Comparison of ENCODE assay signal across 15 cellular contexts in genomic region chr6:44404022-44404714, GRCh38. TPM values are rescaled to one million over a fixed set of nuclear protein-coding genes. Genes with fewer than 3 reads are reported as not detected.
DNase-seq lines count a peak whose midpoint lies in the region; ATAC-seq, FAIRE-seq and TF ChIP-seq lines count a peak whose summit lies in the region.
"Had no signal": no experiment of that assay in that cellular context is flagged by ENCODE, and none has a peak within 500 bp of the region (broad histone marks: within the 10 kb centered on the region; RNA-seq: fewer than 3 reads in every experiment).

No MANE protein-coding gene starts in this region.

- CTCF ChIA-PET in HepG2 (lab: Yijun Ruan, JAX; ENCODE audit: low intra/inter-chr PET ratio, low total read pairs), result no interaction called here

- H3K27ac ChIP-seq in HepG2 (ENCODE audit: extremely low read length, insufficient read depth, low read length), result peak overlapping the region; percentile 34
- no peak overlapping the region for H3K27ac ChIP-seq in right lobe of liver
- peak overlapping the region in 3 of 5 donors; percentile 13 to 44 (median 14) for H3K27ac ChIP-seq in adrenal gland
- H3K27ac ChIP-seq: 22Rv1, GM23248 had no signal

- peaks cover 25 to 76% of the 10 kb centered on the region in 2 experiments for H3K36me3 ChIP-seq in HepG2 (replicated peaks in 1 of 2; ENCODE audit: control insufficient read depth in 1 of 2, insufficient read depth in 2 of 2, low read length in 2 of 2)
- peaks cover 8 to 63% (median 38%) of the 10 kb centered on the region in 4 donors for H3K36me3 ChIP-seq in right lobe of liver
- H3K36me3 ChIP-seq in adrenal gland (replicated peaks in 1 of 2), result peaks cover 0 to 55% of the 10 kb centered on the region in 2 donors

- intact Hi-C loops in HepG2 (cut with micrococcal nuclease; ENCODE audit: unreplicated experiment) (no loop called here), right lobe of liver (cut with DNase I) (no loop called here), adrenal gland (cut with DNase I) (no loop called here)

- peaks cover under 1% of the 10 kb centered on the region; the same call in 1 of the 2 replicates for H4K20me1 ChIP-seq in HepG2 (ENCODE audit: insufficient read depth, low read length)

- DNase-seq in HepG2 (ENCODE audit: low spot score), result no peak
- DNase-seq in right lobe of liver, result no peak
- DNase-seq in adrenal gland, result no peak
- DNase-seq in fibroblast of villous mesenchyme (ENCODE audit: low read depth), result peak; percentile 43
- DNase-seq in SHP77 (lab: John Stamatoyannopoulos, UW), result no peak
- DNase-seq in NCI-H510A treated with DMSO at 0.1 percent for 48 hours (lab: John Stamatoyannopoulos, UW), result no peak
- DNase-seq in activated CD4-positive, alpha-beta T cell treated with anti-CD3 and anti-CD28 coated beads, Interleukin-2, amount 50 U/mL, for 48 hours, result no peak
- DNase-seq: CD8-positive, alpha-beta T cell; COR-L47; DMS153; GM23248 had no signal

- TF ChIP-seq RAD21 in HepG2 (CRISPR knock-in tag; IDR thresholded peaks at IDR 0.05), result no peak

- H3K4me1 ChIP-seq in HepG2 (ENCODE audit: insufficient read depth, low read length) (peaks cover 15% of the 10 kb centered on the region), right lobe of liver (peaks cover 0 to 26% (median 2%) of the 10 kb centered on the region in 4 donors), adrenal gland (replicated peaks in 1 of 2) (peaks cover 12 to 31% of the 10 kb centered on the region in 2 donors)

- no peak for TF ChIP-seq CTCF in HepG2 (CRISPR knock-in tag; IDR thresholded peaks at IDR 0.05)
- TF ChIP-seq CTCF in right lobe of liver (IDR thresholded peaks at IDR 0.05), result no peak
- no peak for TF ChIP-seq CTCF in adrenal gland (IDR thresholded peaks at IDR 0.05)
- no peak for TF ChIP-seq CTCF in fibroblast of villous mesenchyme (IDR thresholded peaks at IDR 0.05; ENCODE audit: insufficient read depth, low read depth, low read length)

- H2AFZ ChIP-seq in HepG2 (ENCODE audit: low read length), result no peak overlapping the region
- H2AFZ ChIP-seq: GM23248 had no signal

- ATAC-seq in HepG2, result no peak
- ATAC-seq in right lobe of liver, result no peak
- ATAC-seq: CD8-positive, alpha-beta T cell; HCT116 had no signal

- H3K9me3 ChIP-seq in HepG2 (ENCODE audit: low read length), result no peaks in the 10 kb centered on the region
- H3K9me3 ChIP-seq in right lobe of liver, result no peaks in the 10 kb centered on the region
- no peaks in the 10 kb centered on the region for H3K9me3 ChIP-seq in adrenal gland (replicated peaks in 1 of 3)

- TF ChIP-seq POLR2A in HepG2 (IDR thresholded peaks at IDR 0.05; ENCODE audit: insufficient read depth in 1 of 2, low read depth in 2 of 2, low read length in 2 of 2) (no peak), right lobe of liver (IDR thresholded peaks at IDR 0.05) (no peak), adrenal gland (IDR thresholded peaks at IDR 0.05) (no peak)

- no peak overlapping the region for H3K4me2 ChIP-seq in HepG2 (ENCODE audit: low read depth, low read length)

- peaks cover 6% of the 10 kb centered on the region for H3K79me2 ChIP-seq in HepG2 (ENCODE audit: insufficient read depth, low read length)

- WGBS in HepG2 (ENCODE audit: low lambda C conversion rate), result 96% methylated on average over 5 of the region's 5 CpGs
- 85% methylated on average over 5 of the region's 5 CpGs for WGBS in right lobe of liver (ENCODE audit: insufficient coverage, low coverage, low lambda C conversion rate, missing lambda C conversion rate)
- WGBS in adrenal gland, 4 donors, result 83 to 86% (median 85%) methylated on average over 5 of the region's 5 CpGs

- no peak for TF ChIP-seq EP300 in HepG2 (IDR thresholded peaks at IDR 0.05; ENCODE audit: low read depth in 2 of 2, low read length in 2 of 2)
- TF ChIP-seq EP300 in HepG2 (CRISPR knock-in tag; IDR thresholded peaks at IDR 0.05; ENCODE audit: borderline replicate concordance), result no peak

- POLR2A ChIA-PET in HepG2 (lab: Yijun Ruan, JAX), result interaction anchor here (1.3 to 2.5 kb wide), 2 partner anchors 9 to 17 kb away, joined by 3 to 13 read pairs; partner anchors contain the start of gene CDC5L

- H3K4me3 ChIP-seq in HepG2 (replicated peaks in 1 of 3; ENCODE audit: insufficient read depth in 1 of 3, low read depth in 2 of 3, low read length in 3 of 3) (no peak overlapping the region), right lobe of liver (no peak overlapping the region), adrenal gland (no peak overlapping the region), fibroblast of villous mesenchyme (ENCODE audit: low read depth, low read length) (no peak overlapping the region)
- H3K4me3 ChIP-seq: GM23248 had no signal

- in situ Hi-C loops in HepG2 (cut with HindIII; ENCODE audit: extremely low pct_ligation_motif_present, low pct_unique_long_range_greater_than_20kb), result no loop called here

- BruUV-seq in HepG2 (replicated peaks; lab: Mats Ljungman, UMichigan), result no TSS peak

- no peak overlapping the region for H3K9ac ChIP-seq in HepG2 (ENCODE audit: insufficient read depth, low read depth, low read length)
- H3K9ac ChIP-seq: GM23248 had no signal

- H3K27me3 ChIP-seq in HepG2 (ENCODE audit: control insufficient read depth in 1 of 2, insufficient read depth in 2 of 2, low read length in 2 of 2) (no peaks in the 10 kb centered on the region), right lobe of liver (no peaks in the 10 kb centered on the region), adrenal gland (no peaks in the 10 kb centered on the region)

- FAIRE-seq in HepG2 (lab: Jason Lieb, UNC), result no peak
- FAIRE-seq: D721Med, GM18507 had no signal

TF ChIP-seq in HepG2, 621 proteins besides CTCF, POLR2A, EP300 and RAD21:
- TF ChIP-seq, protein P1, sequence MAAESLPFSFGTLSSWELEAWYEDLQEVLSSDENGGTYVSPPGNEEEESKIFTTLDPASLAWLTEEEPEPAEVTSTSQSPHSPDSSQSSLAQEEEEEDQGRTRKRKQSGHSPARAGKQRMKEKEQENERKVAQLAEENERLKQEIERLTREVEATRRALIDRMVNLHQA (CRISPR knock-in tag; IDR thresholded peaks at IDR 0.05), result no peak
- TF ChIP-seq ZNF121 (CRISPR knock-in tag; IDR thresholded peaks at IDR 0.05), result peak; percentile 84

RNA-seq across cellular contexts. Expression of gene CDC5L, which starts 16.7 kb away (rescaled TPM):
- total RNA-seq in HepG2 (2016; rRNA removed; fragmentation: Illumina TruSeq; extraction: Trizol) (34.2 and 54.5 TPM in 2 replicates), right lobe of liver (10 to 100 TPM in 5 of 6 experiments, 1 to 10 TPM in 1; 9.2 to 13.0 (median 11.2) TPM), adrenal gland (10 to 100 TPM; 13.8 to 26.2 (median 20.8) TPM), fibroblast of villous mesenchyme (17.7 and 24.2 TPM in 2 replicates)
- total RNA-seq in HepG2 (2016; cell fraction: cytosol; rRNA removed; fragmentation: Illumina TruSeq; extraction: Trizol; ENCODE audit: low read depth), result 3.6 and 4.7 TPM in 2 replicates
- 33.7 and 54.6 TPM in 2 replicates for total RNA-seq in HepG2 (2016; cell fraction: insoluble cytoplasmic fraction; rRNA removed; fragmentation: Illumina TruSeq; extraction: Trizol)
- 9.5 and 11.3 TPM in 2 replicates for total RNA-seq in HepG2 (2016; cell fraction: membrane; rRNA removed; fragmentation: Illumina TruSeq; extraction: Trizol)
- 28.9 and 29.6 TPM in 2 replicates for total RNA-seq in HepG2 (2016; cell fraction: nucleus; rRNA removed; fragmentation: Illumina TruSeq; extraction: Trizol)
- polyA plus RNA-seq in HepG2 (2011; rRNA removed) (8.5 and 11.0 TPM in 2 replicates), adrenal gland (10 to 100 TPM in 1 of 3 donors, 1 to 10 TPM in 2; 5.6 to 33.6 (median 5.9) TPM)
- polyA plus RNA-seq in HepG2 (2011; cell fraction: cytosol; rRNA removed), result 5.3 and 7.0 TPM in 2 replicates
- polyA plus RNA-seq in HepG2 (2011; cell fraction: nucleus; rRNA removed), result 4.6 and 4.7 TPM in 2 replicates
- 11.9 and 15.6 TPM in 2 replicates for polyA plus RNA-seq in HepG2 (2012)
- 1.3 and 1.5 TPM in 2 replicates for polyA plus RNA-seq in HepG2 (2016; cell fraction: cytosol; fragmentation: Illumina TruSeq; extraction: Trizol; ENCODE audit: low read depth)
- 36.3 and 37.4 TPM in 2 replicates for polyA plus RNA-seq in HepG2 (2016; cell fraction: insoluble cytoplasmic fraction; fragmentation: Illumina TruSeq; extraction: Trizol; ENCODE audit: low read depth)
- 2.6 and 3.2 TPM in 2 replicates for polyA plus RNA-seq in HepG2 (2016; cell fraction: membrane; fragmentation: Illumina TruSeq; extraction: Trizol; ENCODE audit: low read depth)
- polyA plus RNA-seq in HepG2 (2016; cell fraction: nucleus; fragmentation: Illumina TruSeq; extraction: Trizol; ENCODE audit: insufficient read depth, low read depth), result 17.6 and 18.0 TPM in 2 replicates
- 8.3 and 17.7 TPM in 2 replicates for polyA minus RNA-seq in HepG2 (2011; rRNA and poly(A)+ RNA removed; ENCODE audit: low replicate concordance)
- polyA minus RNA-seq in HepG2 (2011; cell fraction: cytosol; rRNA and poly(A)+ RNA removed), result 14.9 and 15.7 TPM in 2 replicates
- polyA minus RNA-seq in HepG2 (2011; cell fraction: nucleus; rRNA and poly(A)+ RNA removed), result 32.6 and 34.1 TPM in 2 replicates

Comparison
In these comparisons a context has a peak if more than half of its experiments do, and no peak if none do; other contexts are left out.
1. H3K27ac ChIP-seq: peak in HepG2 (single experiment) and adrenal gland (3 of 5); none in right lobe of liver (0 of 3).